8 cellular contexts compared by ENCODE assay signal in the genomic region with DNA sequence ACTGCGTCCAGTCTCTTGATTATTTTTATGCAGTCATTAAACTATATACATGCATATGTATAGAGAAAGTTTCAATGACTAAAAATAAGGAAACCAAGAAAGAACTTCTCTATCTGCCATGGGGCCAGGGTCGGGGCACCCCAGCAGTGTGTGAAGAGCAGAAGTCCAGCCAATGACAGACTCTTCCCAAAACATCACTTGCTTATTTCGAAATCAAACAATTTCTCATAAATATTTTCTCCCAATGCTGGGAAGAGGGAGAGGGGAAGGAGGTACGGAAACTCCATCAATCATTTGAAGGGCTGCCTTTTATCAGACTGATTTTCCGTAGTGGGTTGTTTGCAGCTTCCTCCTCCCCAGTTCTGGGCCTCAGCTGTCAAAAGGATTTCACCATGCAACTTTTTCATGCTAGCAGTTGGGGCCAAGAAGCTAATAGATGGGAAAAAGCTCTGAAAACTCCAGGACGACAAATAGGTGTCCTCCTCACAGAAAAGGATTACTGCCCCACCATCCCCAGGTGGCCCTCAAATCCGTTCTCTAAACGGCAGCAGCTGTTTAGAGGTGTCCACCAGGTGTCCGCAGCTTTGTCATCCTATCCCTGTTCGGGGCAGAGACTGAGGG. TPM values are rescaled to one million over a fixed set of nuclear protein-coding genes. Genes with fewer than 3 reads are reported as not detected.
DNase-seq lines count a peak whose midpoint lies in the region; TF ChIP-seq lines count a peak whose summit lies in the region.

No MANE protein-coding gene starts in this region.

- H3K9me3 Mint-ChIP-seq in brain, result no peaks in the 10 kb centered on the region

- DNase-seq in ELF-1 (ENCODE audit: low read depth, low spot score) (peak; percentile 82), Kasumi-1 (lab: John Stamatoyannopoulos, UW) (peak; percentile 45 to 51), NCI-H2081 (lab: John Stamatoyannopoulos, UW) (no peak), AG20443 (ENCODE audit: low spot score) (no peak), NCI-H1417 (lab: John Stamatoyannopoulos, UW) (no peak)
- no peak for DNase-seq in activated CD8-positive, alpha-beta memory T cell treated with anti-CD3 and anti-CD28 coated beads, Interleukin-2, amount 50 U/mL, for 4 hours

- no peak overlapping the region for H3K4me3 ChIP-seq in mucosa of stomach (ENCODE audit: low read length)

- TF ChIP-seq CTCF in brain (conservative IDR thresholded peaks at IDR 0.05), result no peak

- H3K4me1 Mint-ChIP-seq in brain, result peaks cover 33% of the 10 kb centered on the region

- peaks cover 8% of the 10 kb centered on the region for H3K36me3 Mint-ChIP-seq in brain

- peak overlapping the region; percentile 96 to 99 (median 99) for H3K4me3 Mint-ChIP-seq in brain

- no peaks in the 10 kb centered on the region for H3K27me3 ChIP-seq in mucosa of stomach (ENCODE audit: control insufficient read depth, insufficient read depth, low read length)

- H3K9ac ChIP-seq in mucosa of stomach (ENCODE audit: low read length), result peak overlapping the region; percentile 54

- peak overlapping the region; percentile 67 to 96 (median 78) for H3K27ac Mint-ChIP-seq in brain

- peaks cover 4% of the 10 kb centered on the region for H3K27me3 Mint-ChIP-seq in brain

- H3K9me3 ChIP-seq in mucosa of stomach (ENCODE audit: control insufficient read depth, low read length), result no peaks in the 10 kb centered on the region

- H3K36me3 ChIP-seq in mucosa of stomach (ENCODE audit: control insufficient read depth, insufficient read depth, low read length), result no peaks in the 10 kb centered on the region

- H3K4me1 ChIP-seq in mucosa of stomach (ENCODE audit: control insufficient read depth, insufficient read depth, low read length), result peaks cover 33% of the 10 kb centered on the region

RNA-seq across cellular contexts. Expression of gene FPGS, which starts 0.6 kb away (rescaled TPM):
- 55.8 TPM for polyA plus RNA-seq in brain (ENCODE audit: insufficient read depth, low read depth, low replicate concordance)

RNA-seq across cellular contexts. Expression of gene CDK9, which starts 16.2 kb away (rescaled TPM):
- 68.6 TPM for polyA plus RNA-seq in brain (ENCODE audit: insufficient read depth, low read depth, low replicate concordance)

RNA-seq across cellular contexts. Expression of gene SH2D3C, which starts 23.6 kb away (rescaled TPM):
- polyA plus RNA-seq in brain (ENCODE audit: insufficient read depth, low read depth, low replicate concordance), result 32.2 TPM

RNA-seq across cellular contexts. Expression of gene ENG, which starts 52.4 kb away (rescaled TPM):
- polyA plus RNA-seq in brain (ENCODE audit: insufficient read depth, low read depth, low replicate concordance), result 47.3 TPM

Comparison
In these comparisons a context has a peak if more than half of its experiments do, and no peak if none do; other contexts are left out.
1. DNase-seq: peak in ELF-1 (single experiment) and Kasumi-1 (2 of 2); none in NCI-H2081 (0 of 2), AG20443 (single experiment), activated CD8-positive, alpha-beta memory T cell treated with anti-CD3 and anti-CD28 coated beads, Interleukin-2, amount 50 U/mL, for 4 hours (single experiment) and NCI-H1417 (0 of 3).